In the genomic region with DNA sequence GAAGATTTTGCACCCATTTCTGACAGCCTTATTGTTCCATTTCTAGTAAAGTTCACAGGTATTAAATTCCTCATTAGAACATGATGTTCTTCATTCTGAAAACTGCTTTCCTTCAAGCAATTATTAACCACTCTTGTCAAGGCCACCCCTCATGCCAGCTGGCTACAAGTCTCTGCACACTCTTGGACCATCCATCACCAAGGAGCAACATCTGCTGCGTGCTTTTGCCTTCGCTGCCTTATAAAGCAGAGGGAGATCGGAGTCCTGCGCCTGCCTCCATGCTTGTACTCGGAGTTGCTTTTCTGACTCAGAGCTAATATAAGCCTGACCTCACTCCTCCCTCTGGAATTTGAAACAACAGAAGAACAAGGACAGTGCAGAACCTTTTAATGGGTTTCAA, we compare ENCODE assay signal across 15 cellular contexts.
"Had no signal": no experiment of that assay in that cellular context is flagged by ENCODE, and none has a peak within 500 bp of the region (broad histone marks: within the 10 kb centered on the region; RNA-seq: fewer than 3 reads in every experiment).

No MANE protein-coding gene starts in this region.

- H3K27ac ChIP-seq: brain microvascular endothelial cell, SJCRH30, thoracic aorta had no signal

- H3K36me3 ChIP-seq: brain microvascular endothelial cell, SJCRH30, thoracic aorta had no signal

- H3K27me3 ChIP-seq: brain microvascular endothelial cell had no signal

- H3K9me3 ChIP-seq: SJCRH30, thoracic aorta had no signal

- H3K4me3 ChIP-seq: SJCRH30, skin epidermis, thoracic aorta had no signal

- H3K4me1 ChIP-seq: SJCRH30 had no signal

- DNase-seq: activated CD4-positive, alpha-beta T cell treated with anti-CD3 and anti-CD28 coated beads, Interleukin-2, amount 10 ng/mL, durations not matched to agents 24 days and 14 days; activated CD8-positive, alpha-beta memory T cell treated with anti-CD3 and anti-CD28 coated beads, Interleukin-2, amount 50 U/mL, for 48 hours; activated naive CD8-positive, alpha-beta T cell treated with anti-CD3 and anti-CD28 coated beads for 36 hours; amygdala; brain microvascular endothelial cell; dermis blood vessel endothelial cell; effector memory CD8-positive, alpha-beta T cell; SJCRH30; stimulated activated CD4-positive, alpha-beta T cell treated with anti-CD3 and anti-CD28 coated beads, Interleukin-15, amount 100 ng/mL, for 24 hours; stimulated activated CD4-positive, alpha-beta T cell treated with anti-CD3 and anti-CD28 coated beads, Interleukin-4, amount 100 ng/mL, for 1 hour; stimulated activated naive CD4-positive, alpha-beta T cell; T-helper 17 cell had no signal

- ATAC-seq: effector memory CD8-positive, alpha-beta T cell; T-helper 17 cell; WTC11 had no signal
